In the genomic region with DNA sequence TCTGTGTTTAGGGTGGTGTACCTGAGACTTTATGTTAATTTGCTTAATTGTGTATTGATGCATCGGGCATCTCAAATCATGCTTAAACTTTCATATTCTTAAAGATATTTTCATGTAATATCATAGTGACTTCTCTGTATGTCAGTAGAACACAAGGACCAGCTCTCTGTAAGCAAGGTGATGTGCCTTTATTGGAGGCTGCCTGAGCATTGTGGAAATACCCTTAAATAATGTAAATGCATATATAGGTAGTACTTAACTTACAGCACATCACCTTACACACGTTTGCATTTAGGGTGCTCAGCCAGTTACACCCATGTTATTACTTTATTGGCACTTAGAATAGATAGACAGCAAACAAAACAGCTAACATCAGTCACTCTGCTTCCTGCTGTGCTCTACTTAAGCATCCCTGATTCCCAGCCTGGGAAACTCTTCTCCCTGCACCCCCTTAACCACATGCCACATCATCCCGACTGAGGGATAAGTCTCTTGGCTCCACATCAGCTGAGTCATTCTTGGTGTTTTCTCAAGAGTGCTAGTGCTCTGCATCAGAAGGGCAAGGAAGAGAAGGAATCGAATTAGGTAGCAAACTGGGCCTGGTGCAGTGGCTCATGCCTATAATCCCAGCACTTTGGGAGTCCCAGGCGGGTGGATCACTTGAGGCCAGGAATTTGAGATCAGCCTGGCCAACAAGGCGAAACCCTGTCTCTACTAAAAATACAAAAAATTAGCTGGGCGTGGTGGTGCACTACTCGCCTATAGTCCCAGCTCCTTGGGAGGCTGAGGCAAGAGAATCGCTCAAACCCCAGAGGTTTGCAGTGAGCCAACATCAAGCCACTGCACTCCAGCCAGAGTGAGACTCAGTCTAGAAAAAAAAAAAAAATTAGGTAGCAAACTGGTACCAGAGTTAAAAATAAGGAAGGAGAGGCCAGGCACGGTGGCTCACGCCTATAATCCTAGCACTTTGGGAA, we compare ENCODE assay signal across 10 cellular contexts.
A peak's percentile ranks its signal among the peaks of the same experiment; 100 is the strongest.
DNase-seq lines count a peak whose midpoint lies in the region; TF ChIP-seq lines count a peak whose summit lies in the region.
"Had no signal": no experiment of that assay in that cellular context is flagged by ENCODE, and none has a peak within 500 bp of the region (broad histone marks: within the 10 kb centered on the region; RNA-seq: fewer than 3 reads in every experiment).

No MANE protein-coding gene starts in this region.

- no peaks in the 10 kb centered on the region for H3K9me3 Mint-ChIP-seq in HFFc6

- in situ Hi-C loops in astrocyte of the spinal cord (cut with HindIII; ENCODE audit: low sequenced_read_pairs), result no loop called here

- H3K27ac Mint-ChIP-seq in HFFc6, result peak overlapping the region; percentile 94
- H3K27ac Mint-ChIP-seq: nephron had no signal

- no peaks in the 10 kb centered on the region for H3K27me3 Mint-ChIP-seq in HFFc6 (ENCODE audit: insufficient read depth)

- no peak for TF ChIP-seq CTCF in HFFc6 (IDR thresholded peaks at IDR 0.05)
- no peak for TF ChIP-seq CTCF in astrocyte of the spinal cord (IDR thresholded peaks at IDR 0.05; ENCODE audit: low read depth, low read length)

- H3K27ac ChIP-seq in stomach smooth muscle (ENCODE audit: low read length), result peak overlapping the region; percentile 32
- H3K27ac ChIP-seq: upper lobe of left lung had no signal

- no peak overlapping the region for H3K9ac ChIP-seq in stomach smooth muscle (ENCODE audit: low read length in 2 of 2)

- H3K4me1 Mint-ChIP-seq in HFFc6 (ENCODE audit: low read depth), result peaks cover 68% of the 10 kb centered on the region

- no peaks in the 10 kb centered on the region for H3K9me3 ChIP-seq in stomach smooth muscle (ENCODE audit: control insufficient read depth in 2 of 2, low read length in 2 of 2)
- H3K9me3 ChIP-seq: upper lobe of left lung had no signal

- peak; percentile 98 for DNase-seq in HFFc6
- DNase-seq in astrocyte of the spinal cord (ENCODE audit: low read depth, low spot score), result peak; percentile 99
- peak; percentile 83 for DNase-seq in hepatic stellate cell (ENCODE audit: low spot score)
- no peak for DNase-seq in activated CD4-positive, alpha-beta T cell treated with anti-CD3 and anti-CD28 coated beads for 4 hours
- DNase-seq in NCI-H345 (lab: John Stamatoyannopoulos, UW), result no peak
- no peak for DNase-seq in DMS114 treated with DMSO at 0.1 percent for 48 hours (lab: John Stamatoyannopoulos, UW; ENCODE audit: unreplicated experiment)
- DNase-seq in stimulated activated CD4-positive, alpha-beta T cell treated with anti-CD3 and anti-CD28 coated beads, Interleukin-4, amount 100 ng/mL, for 1 hour, result no peak
- DNase-seq: upper lobe of left lung had no signal

- H3K4me3 Mint-ChIP-seq in HFFc6, result peak overlapping the region; percentile 69
- H3K4me3 Mint-ChIP-seq: nephron had no signal

- H3K4me1 ChIP-seq in stomach smooth muscle (ENCODE audit: control insufficient read depth, insufficient read depth, low read length), result peaks cover 11% of the 10 kb centered on the region

- peaks cover 2% of the 10 kb centered on the region for H3K36me3 Mint-ChIP-seq in HFFc6 (ENCODE audit: low read depth)

- no peaks in the 10 kb centered on the region for H3K27me3 ChIP-seq in stomach smooth muscle (ENCODE audit: control insufficient read depth in 1 of 2, insufficient read depth in 2 of 2, low read length in 2 of 2)
- H3K27me3 ChIP-seq: upper lobe of left lung had no signal

- no peaks in the 10 kb centered on the region for H3K36me3 ChIP-seq in stomach smooth muscle (ENCODE audit: control insufficient read depth in 2 of 2, insufficient read depth in 2 of 2, low read length in 2 of 2)
- H3K36me3 ChIP-seq: upper lobe of left lung had no signal

- H3K4me3 ChIP-seq in astrocyte of the spinal cord (ENCODE audit: low read depth, low read length) (no peak overlapping the region), stomach smooth muscle (ENCODE audit: low read length in 2 of 2) (no peak overlapping the region)
- H3K4me3 ChIP-seq: upper lobe of left lung had no signal

Comparison
In these comparisons a context has a peak if more than half of its experiments do, and no peak if none do; other contexts are left out.
1. DNase-seq: peak in HFFc6 (single experiment), astrocyte of the spinal cord (single experiment) and hepatic stellate cell (single experiment); none in activated CD4-positive, alpha-beta T cell treated with anti-CD3 and anti-CD28 coated beads for 4 hours (0 of 2), NCI-H345 (single experiment), DMS114 treated with DMSO at 0.1 percent for 48 hours (single experiment) and stimulated activated CD4-positive, alpha-beta T cell treated with anti-CD3 and anti-CD28 coated beads, Interleukin-4, amount 100 ng/mL, for 1 hour (single experiment).